In the genomic region with DNA sequence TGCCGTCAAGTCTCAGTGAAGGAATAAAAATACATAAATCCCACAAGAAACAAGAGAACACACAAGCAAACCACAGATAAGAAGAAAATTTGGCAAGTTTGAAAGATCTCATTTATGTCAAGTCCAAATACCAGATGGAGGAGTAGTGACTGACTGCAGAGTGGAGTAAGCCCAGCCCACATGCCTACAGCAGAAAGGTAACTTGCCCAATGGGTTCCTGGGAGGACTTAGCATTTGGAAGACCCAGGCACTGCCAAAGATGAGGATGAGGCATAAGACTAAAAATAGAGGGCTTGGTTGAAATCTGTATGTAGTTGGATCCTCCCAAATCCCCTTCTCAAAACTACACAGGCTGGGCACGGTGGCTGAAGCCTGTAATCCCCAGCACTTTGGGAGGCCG, we compare ENCODE assay signal across 31 cellular contexts.
"Had no signal": no experiment of that assay in that cellular context is flagged by ENCODE, and none has a peak within 500 bp of the region (broad histone marks: within the 10 kb centered on the region; RNA-seq: fewer than 3 reads in every experiment).

No MANE protein-coding gene starts in this region.

- H3K36me3 ChIP-seq: neutrophil, ovary, right lobe of liver, sigmoid colon, stomach, suprapubic skin, tibial artery, transverse colon, upper lobe of right lung, uterus had no signal

- H2AFZ ChIP-seq: parathyroid adenoma had no signal

- H3K27ac Mint-ChIP-seq: naive thymus-derived CD8-positive, alpha-beta T cell; natural killer cell treated with Interleukin-12 subunit alpha and Interleukin-12 subunit beta and Interleukin-15 and Interleukin-18, amount 100 ng/mL, for 72 hours; nephron progenitor cell; progenitor cell of endocrine pancreas; stimulated activated effector memory CD8-positive, alpha-beta T cell treated with anti-CD3 and anti-CD28 coated beads, Interleukin-12 subunit alpha, Interleukin-12 subunit beta, amount 100 ng/mL, for 72 hours; stimulated activated naive B cell treated with anti-CD40 and anti-IgM and Interleukin-4, amounts not matched to agents 10 μg/mL and 1 μg/mL and 100 μg/mL, for 72 hours; stimulated activated naive CD8-positive, alpha-beta T cell treated with anti-CD3 and anti-CD28 coated beads, Interleukin-15, Interleukin-2, amounts not matched to agents 100 ng/mL and 50 ng/mL, for 24 hours; type B pancreatic cell had no signal

- H3K4me3 Mint-ChIP-seq: naive thymus-derived CD8-positive, alpha-beta T cell; natural killer cell treated with Interleukin-12 subunit alpha and Interleukin-12 subunit beta and Interleukin-15 and Interleukin-18, amount 100 ng/mL, for 72 hours; nephron progenitor cell; neural crest cell; stimulated activated effector memory CD8-positive, alpha-beta T cell treated with anti-CD3 and anti-CD28 coated beads, Interleukin-12 subunit alpha, Interleukin-12 subunit beta, amount 100 ng/mL, for 72 hours; stimulated activated naive B cell treated with anti-CD40 and anti-IgM and Interleukin-4, amounts not matched to agents 10 μg/mL and 1 μg/mL and 100 μg/mL, for 72 hours; stimulated activated naive CD8-positive, alpha-beta T cell treated with anti-CD3 and anti-CD28 coated beads, Interleukin-15, Interleukin-2, amounts not matched to agents 100 ng/mL and 50 ng/mL, for 24 hours; type B pancreatic cell had no signal

- H3K4me1 Mint-ChIP-seq: stimulated activated effector memory CD8-positive, alpha-beta T cell treated with anti-CD3 and anti-CD28 coated beads, Interleukin-12 subunit alpha, Interleukin-12 subunit beta, amount 100 ng/mL, for 72 hours; stimulated activated naive B cell treated with anti-CD40 and anti-IgM and Interleukin-4, amounts not matched to agents 10 μg/mL and 1 μg/mL and 100 μg/mL, for 72 hours had no signal

- H3K4me3 ChIP-seq: ovary, psoas muscle, right lobe of liver, sigmoid colon, stomach, suprapubic skin, testis, tibial artery, transverse colon, upper lobe of right lung, uterus had no signal

- H3K4me1 ChIP-seq: parathyroid adenoma, psoas muscle, right lobe of liver, sigmoid colon, suprapubic skin, tibial artery, transverse colon, upper lobe of right lung, uterus had no signal

- DNase-seq: naive thymus-derived CD8-positive, alpha-beta T cell; nephron progenitor cell; nucleus accumbens; ovary; posterior cingulate gyrus; psoas muscle; right cardiac atrium; right lobe of liver; sigmoid colon; small intestine; stimulated activated CD4-positive, alpha-beta T cell treated with anti-CD3 and anti-CD28 coated beads, Interleukin-15, amount 100 ng/mL, for 24 hours; stimulated activated CD4-positive, alpha-beta T cell treated with anti-CD3 and anti-CD28 coated beads, Interleukin-2, amount 100 ng/mL, for 24 hours; stimulated activated CD4-positive, alpha-beta T cell treated with anti-CD3 and anti-CD28 coated beads, Interleukin-2, amount 100 ng/mL, for 48 hours; stimulated activated CD4-positive, alpha-beta T cell treated with anti-CD3 and anti-CD28 coated beads, Interleukin-4, amount 100 ng/mL, for 24 hours; stimulated activated naive B cell treated with anti-CD40 and anti-IgM and Interleukin-4, amounts not matched to agents 10 μg/mL and 1 μg/mL and 100 μg/mL, for 72 hours; stimulated activated naive CD4-positive, alpha-beta T cell treated with Interleukin-2 at 50 U/mL for 16 hours; stomach; testis; tibial artery; transverse colon; upper lobe of right lung; uterus had no signal

- H3K27me3 ChIP-seq: ovary, right lobe of liver, sigmoid colon, stomach, suprapubic skin, testis, tibial artery, transverse colon, upper lobe of right lung, uterus had no signal

- ATAC-seq: naive thymus-derived CD8-positive, alpha-beta T cell; natural killer cell treated with Interleukin-12 subunit alpha and Interleukin-12 subunit beta and Interleukin-15 and Interleukin-18, amount 100 ng/mL, for 72 hours; psoas muscle; right cardiac atrium; right lobe of liver; stimulated activated effector memory CD8-positive, alpha-beta T cell treated with anti-CD3 and anti-CD28 coated beads, Interleukin-12 subunit alpha, Interleukin-12 subunit beta, amount 100 ng/mL, for 72 hours; stimulated activated naive B cell treated with anti-CD40 and anti-IgM and Interleukin-4, amounts not matched to agents 10 μg/mL and 1 μg/mL and 100 μg/mL, for 72 hours; upper lobe of right lung had no signal

- H3K27ac ChIP-seq: neutrophil, ovary, parathyroid adenoma, psoas muscle, right lobe of liver, sigmoid colon, stomach, suprapubic skin, testis, tibial artery, transverse colon, upper lobe of right lung, uterus had no signal

- H3K9me3 Mint-ChIP-seq: naive thymus-derived CD8-positive, alpha-beta T cell; natural killer cell treated with Interleukin-12 subunit alpha and Interleukin-12 subunit beta and Interleukin-15 and Interleukin-18, amount 100 ng/mL, for 72 hours; nephron progenitor cell; neural crest cell; stimulated activated effector memory CD8-positive, alpha-beta T cell treated with anti-CD3 and anti-CD28 coated beads, Interleukin-12 subunit alpha, Interleukin-12 subunit beta, amount 100 ng/mL, for 72 hours; stimulated activated naive B cell treated with anti-CD40 and anti-IgM and Interleukin-4, amounts not matched to agents 10 μg/mL and 1 μg/mL and 100 μg/mL, for 72 hours; stimulated activated naive CD8-positive, alpha-beta T cell treated with anti-CD3 and anti-CD28 coated beads, Interleukin-15, Interleukin-2, amounts not matched to agents 100 ng/mL and 50 ng/mL, for 24 hours; type B pancreatic cell had no signal

- H3K36me3 Mint-ChIP-seq: naive thymus-derived CD8-positive, alpha-beta T cell; natural killer cell treated with Interleukin-12 subunit alpha and Interleukin-12 subunit beta and Interleukin-15 and Interleukin-18, amount 100 ng/mL, for 72 hours; stimulated activated effector memory CD8-positive, alpha-beta T cell treated with anti-CD3 and anti-CD28 coated beads, Interleukin-12 subunit alpha, Interleukin-12 subunit beta, amount 100 ng/mL, for 72 hours; stimulated activated naive B cell treated with anti-CD40 and anti-IgM and Interleukin-4, amounts not matched to agents 10 μg/mL and 1 μg/mL and 100 μg/mL, for 72 hours; type B pancreatic cell had no signal

- H3K79me2 ChIP-seq: parathyroid adenoma had no signal
